20 cellular contexts compared by ENCODE assay signal in genomic region chr3:179175358-179175757, GRCh38. TPM values are rescaled to one million over a fixed set of nuclear protein-coding genes. Genes with fewer than 3 reads are reported as not detected.
DNase-seq lines count a peak whose midpoint lies in the region; ATAC-seq and TF ChIP-seq lines count a peak whose summit lies in the region.
"Had no signal": no experiment of that assay in that cellular context is flagged by ENCODE, and none has a peak within 500 bp of the region (broad histone marks: within the 10 kb centered on the region; RNA-seq: fewer than 3 reads in every experiment).

No MANE protein-coding gene starts in this region.

- no peaks in the 10 kb centered on the region for H3K27me3 ChIP-seq in thoracic aorta (replicated peaks; ENCODE audit: insufficient read depth)
- no peaks in the 10 kb centered on the region for H3K27me3 ChIP-seq in dorsolateral prefrontal cortex
- H3K27me3 ChIP-seq: foreskin keratinocyte, left lung, transverse colon had no signal

- POLR2A ChIA-PET in activated B cell treated with CpG ODN at 0.5 μM for 24 hours (lab: Charles Lee), result interaction anchor here (2.0 kb wide), 1 partner anchor 27 kb away, joined by 21 read pairs; the partner anchor contains the start of gene PIK3CA
- POLR2A ChIA-PET in activated CD8-positive, alpha-beta T cell treated with anti-CD3 and anti-CD28 coated beads for 36 hours (lab: Charles Lee), result no interaction called here

- peaks cover 8% of the 10 kb centered on the region for H3K9me3 ChIP-seq in thoracic aorta

- DNase-seq in activated T-cell treated with anti-CD3 and anti-CD28 coated beads, Interleukin-2, amount 50 U/mL, for 72 hours, result no peak
- DNase-seq in activated T-cell treated with anti-CD3 and anti-CD28 coated beads, Interleukin-2, amount 50 U/mL, for 1 hour, result no peak
- no peak for DNase-seq in activated B cell treated with CpG ODN at 0.5 μM for 24 hours
- DNase-seq in kidney glomerular epithelial cell (lab: John Stamatoyannopoulos, UW), result peak; percentile 26
- no peak for DNase-seq in thoracic aorta (ENCODE audit: low spot score)
- no peak for DNase-seq in activated CD8-positive, alpha-beta T cell treated with anti-CD3 and anti-CD28 coated beads for 36 hours
- DNase-seq in dorsolateral prefrontal cortex, result no peak
- DNase-seq: activated CD4-positive, alpha-beta memory T cell treated with anti-CD3 and anti-CD28 coated beads for 36 hours; CD4-positive, CD25-positive, alpha-beta regulatory T cell; central memory CD4-positive, alpha-beta T cell; DND-41; effector memory CD4-positive, alpha-beta T cell; foreskin keratinocyte; HCEC 1CT; left lung; NCI-H345; transverse colon had no signal

- no peaks in the 10 kb centered on the region for H3K36me3 ChIP-seq in thoracic aorta
- H3K36me3 ChIP-seq: left lung, transverse colon had no signal

- peak overlapping the region; percentile 44 for H3K27ac Mint-ChIP-seq in activated T-cell treated with anti-CD3 and anti-CD28 coated beads, Interleukin-2, amount 50 U/mL, for 72 hours
- H3K27ac Mint-ChIP-seq in activated B cell treated with CpG ODN at 0.5 μM for 24 hours, result peak overlapping the region; percentile 54
- H3K27ac Mint-ChIP-seq in activated CD8-positive, alpha-beta T cell treated with anti-CD3 and anti-CD28 coated beads for 36 hours, result no peak overlapping the region
- H3K27ac Mint-ChIP-seq: activated CD4-positive, alpha-beta memory T cell treated with anti-CD3 and anti-CD28 coated beads for 36 hours; CD4-positive, CD25-positive, alpha-beta regulatory T cell; stimulated activated effector memory CD8-positive, alpha-beta T cell treated with anti-CD3 and anti-CD28 coated beads, Interleukin-12 subunit alpha, Interleukin-12 subunit beta, amount 100 ng/mL, for 72 hours had no signal

- H3K4me1 ChIP-seq in thoracic aorta (ENCODE audit: control insufficient read depth in 1 of 2, low read depth in 2 of 2), result peaks cover 24 to 35% of the 10 kb centered on the region in 2 donors

- intact Hi-C loops in activated B cell treated with CpG ODN at 0.5 μM for 24 hours (cut with micrococcal nuclease), result no loop called here
- intact Hi-C loops in activated CD8-positive, alpha-beta T cell treated with anti-CD3 and anti-CD28 coated beads for 36 hours (cut with micrococcal nuclease), result no loop called here
- intact Hi-C loops in dorsolateral prefrontal cortex (cut with DNase I), result no loop called here

- H3K9me3 Mint-ChIP-seq in activated T-cell treated with anti-CD3 and anti-CD28 coated beads, Interleukin-2, amount 50 U/mL, for 72 hours, result peaks cover 0 to 2% of the 10 kb centered on the region in 2 donors
- peaks cover 4% of the 10 kb centered on the region for H3K9me3 Mint-ChIP-seq in activated B cell treated with CpG ODN at 0.5 μM for 24 hours
- H3K9me3 Mint-ChIP-seq in activated CD8-positive, alpha-beta T cell treated with anti-CD3 and anti-CD28 coated beads for 36 hours, result peaks cover 2% of the 10 kb centered on the region
- H3K9me3 Mint-ChIP-seq: activated CD4-positive, alpha-beta memory T cell treated with anti-CD3 and anti-CD28 coated beads for 36 hours; stimulated activated effector memory CD8-positive, alpha-beta T cell treated with anti-CD3 and anti-CD28 coated beads, Interleukin-12 subunit alpha, Interleukin-12 subunit beta, amount 100 ng/mL, for 72 hours had no signal

- CTCF ChIA-PET in activated B cell treated with CpG ODN at 0.5 μM for 24 hours (lab: Charles Lee), result interaction anchor here (1.1 kb wide), 1 partner anchor 16 kb away, joined by 3 read pairs; no protein-coding TSS in a partner anchor
- CTCF ChIA-PET in activated CD8-positive, alpha-beta T cell treated with anti-CD3 and anti-CD28 coated beads for 36 hours (lab: Charles Lee), result interaction anchor here (1.4 kb wide), 1 partner anchor 160 kb away, joined by 4 read pairs; no protein-coding TSS in a partner anchor

- peaks cover 32% of the 10 kb centered on the region for H3K4me1 Mint-ChIP-seq in activated T-cell treated with anti-CD3 and anti-CD28 coated beads, Interleukin-2, amount 50 U/mL, for 72 hours (ENCODE audit: low read depth)
- H3K4me1 Mint-ChIP-seq in activated B cell treated with CpG ODN at 0.5 μM for 24 hours, result peaks cover 52% of the 10 kb centered on the region
- H3K4me1 Mint-ChIP-seq in activated CD8-positive, alpha-beta T cell treated with anti-CD3 and anti-CD28 coated beads for 36 hours (ENCODE audit: low read depth), result peaks cover 34% of the 10 kb centered on the region

- no peaks in the 10 kb centered on the region for H3K27me3 Mint-ChIP-seq in activated T-cell treated with anti-CD3 and anti-CD28 coated beads, Interleukin-2, amount 50 U/mL, for 72 hours (ENCODE audit: low read depth)
- no peaks in the 10 kb centered on the region for H3K27me3 Mint-ChIP-seq in activated B cell treated with CpG ODN at 0.5 μM for 24 hours
- H3K27me3 Mint-ChIP-seq in activated CD8-positive, alpha-beta T cell treated with anti-CD3 and anti-CD28 coated beads for 36 hours, result no peaks in the 10 kb centered on the region
- H3K27me3 Mint-ChIP-seq: activated CD4-positive, alpha-beta memory T cell treated with anti-CD3 and anti-CD28 coated beads for 36 hours; CD4-positive, CD25-positive, alpha-beta regulatory T cell had no signal

- TF ChIP-seq CTCF in activated B cell treated with CpG ODN at 0.5 μM for 24 hours (IDR thresholded peaks at IDR 0.05) (no peak), thoracic aorta (IDR thresholded peaks at IDR 0.05) (no peak), dorsolateral prefrontal cortex (IDR thresholded peaks at IDR 0.05 in 54 of 56, conservative IDR thresholded peaks at IDR 0.05 in 2 of 56; ENCODE audit: low read depth in 1 of 56, partially characterized antibody in 56 of 56) (no peak)
- TF ChIP-seq CTCF in activated CD8-positive, alpha-beta T cell treated with anti-CD3 and anti-CD28 coated beads for 36 hours (IDR thresholded peaks at IDR 0.05), result no peak

- no peak for ATAC-seq in activated T-cell treated with anti-CD3 and anti-CD28 coated beads, Interleukin-2, amount 50 U/mL, for 72 hours (replicated peaks in 1 of 2)
- ATAC-seq in activated B cell treated with CpG ODN at 0.5 μM for 24 hours (ENCODE audit: low read depth) (no peak), thoracic aorta (ENCODE audit: insufficient number of reproducible peaks, low FRiP score, low read depth) (no peak), GM18511 (IDR thresholded peaks at IDR 0.05; ENCODE audit: unreplicated experiment) (no peak)
- ATAC-seq in activated CD8-positive, alpha-beta T cell treated with anti-CD3 and anti-CD28 coated beads for 36 hours, result no peak
- ATAC-seq: left lung; stimulated activated effector memory CD8-positive, alpha-beta T cell treated with anti-CD3 and anti-CD28 coated beads, Interleukin-12 subunit alpha, Interleukin-12 subunit beta, amount 100 ng/mL, for 72 hours had no signal

- H3K27ac ChIP-seq in thoracic aorta, result peak overlapping the region in 1 of 2 donors; percentile 3
- peak overlapping the region in 1 of 59 donors; percentile 1 for H3K27ac ChIP-seq in dorsolateral prefrontal cortex
- H3K27ac ChIP-seq: foreskin keratinocyte, left lung, RWPE1 had no signal

- H3K4me3 ChIP-seq in thoracic aorta (peak overlapping the region; percentile 43), dorsolateral prefrontal cortex (no peak overlapping the region)
- H3K4me3 ChIP-seq: left lung, transverse colon had no signal

- H3K4me3 Mint-ChIP-seq in activated T-cell treated with anti-CD3 and anti-CD28 coated beads, Interleukin-2, amount 50 U/mL, for 72 hours, result peak overlapping the region in 1 of 2 donors; percentile 33
- peak overlapping the region; percentile 29 for H3K4me3 Mint-ChIP-seq in activated B cell treated with CpG ODN at 0.5 μM for 24 hours
- H3K4me3 Mint-ChIP-seq in activated CD8-positive, alpha-beta T cell treated with anti-CD3 and anti-CD28 coated beads for 36 hours, result no peak overlapping the region
- H3K4me3 Mint-ChIP-seq: activated CD4-positive, alpha-beta memory T cell treated with anti-CD3 and anti-CD28 coated beads for 36 hours; stimulated activated effector memory CD8-positive, alpha-beta T cell treated with anti-CD3 and anti-CD28 coated beads, Interleukin-12 subunit alpha, Interleukin-12 subunit beta, amount 100 ng/mL, for 72 hours had no signal

- peaks cover 0 to 6% of the 10 kb centered on the region in 2 donors for H3K36me3 Mint-ChIP-seq in activated T-cell treated with anti-CD3 and anti-CD28 coated beads, Interleukin-2, amount 50 U/mL, for 72 hours (ENCODE audit: insufficient read depth in 2 of 2)
- H3K36me3 Mint-ChIP-seq in activated B cell treated with CpG ODN at 0.5 μM for 24 hours (ENCODE audit: low read depth), result peaks cover 4% of the 10 kb centered on the region
- peaks cover 2% of the 10 kb centered on the region for H3K36me3 Mint-ChIP-seq in activated CD8-positive, alpha-beta T cell treated with anti-CD3 and anti-CD28 coated beads for 36 hours (ENCODE audit: low read depth)
- H3K36me3 Mint-ChIP-seq: activated CD4-positive, alpha-beta memory T cell treated with anti-CD3 and anti-CD28 coated beads for 36 hours; stimulated activated effector memory CD8-positive, alpha-beta T cell treated with anti-CD3 and anti-CD28 coated beads, Interleukin-12 subunit alpha, Interleukin-12 subunit beta, amount 100 ng/mL, for 72 hours had no signal

RNA-seq across cellular contexts. Expression of gene PIK3CA, which starts 27.2 kb away (rescaled TPM):
- 10 to 100 TPM; 19.2 to 25.6 TPM for total RNA-seq in activated T-cell treated with anti-CD3 and anti-CD28 coated beads, Interleukin-2, amount 50 U/mL, for 72 hours
- total RNA-seq in activated B cell treated with CpG ODN at 0.5 μM for 24 hours (32.6 and 40.5 TPM in 2 replicates), thoracic aorta (10 to 100 TPM; 33.9 to 39.5 TPM), dorsolateral prefrontal cortex (10 to 100 TPM; 25.8 to 58.1 (median 42.6) TPM)
- 10 to 100 TPM; 14.1 to 20.8 TPM for total RNA-seq in activated CD8-positive, alpha-beta T cell treated with anti-CD3 and anti-CD28 coated beads for 36 hours
